ENCODE assay signal across 8 cellular contexts in the genomic region with DNA sequence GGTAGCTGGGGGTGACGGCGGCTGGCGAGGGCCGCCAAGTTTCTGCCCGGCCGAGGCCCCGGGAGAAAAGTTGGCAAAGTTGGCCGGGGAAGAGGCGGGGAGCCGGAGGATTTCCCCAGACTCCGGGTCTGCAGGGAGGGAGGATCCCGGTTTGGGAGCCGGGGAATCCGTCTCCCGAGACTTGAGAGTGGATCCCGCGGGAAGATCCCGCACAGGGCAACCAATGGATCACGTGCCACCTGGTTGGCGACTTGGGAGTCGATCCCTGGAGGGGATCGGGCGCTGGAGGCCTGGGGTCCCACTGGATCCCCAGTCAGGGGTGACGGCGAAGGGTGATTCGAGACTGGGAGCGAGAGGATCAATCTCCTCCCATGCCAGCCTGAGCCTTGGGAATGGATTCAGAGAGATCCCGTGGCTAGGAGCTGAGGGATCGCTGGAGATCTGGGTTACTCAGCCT. TPM values are rescaled to one million over a fixed set of nuclear protein-coding genes. Genes with fewer than 3 reads are reported as not detected.
DNase-seq lines count a peak whose midpoint lies in the region; ATAC-seq and TF ChIP-seq lines count a peak whose summit lies in the region.

No MANE protein-coding gene starts in this region.

- no peaks in the 10 kb centered on the region for H3K9me3 Mint-ChIP-seq in stimulated activated memory B cell treated with anti-CD40 and anti-IgM and Interleukin-4, amounts not matched to agents 10 μg/mL and 1 μg/mL and 100 μg/mL, for 72 hours

- TF ChIP-seq POLR2A in breast epithelium (IDR thresholded peaks at IDR 0.05) = no peak

- DNase-seq in NCI-H345 (lab: John Stamatoyannopoulos, UW) (peak; percentile 36), NCI-H345 treated with DMSO at 0.1 percent for 48 hours (lab: John Stamatoyannopoulos, UW; ENCODE audit: unreplicated experiment) (no peak), NCI-H226 (peak; percentile 51), breast epithelium (ENCODE audit: low spot score in 2 of 2) (peak; percentile 69), islet precursor cell (peak; percentile 85)

- no peaks in the 10 kb centered on the region for H3K9me3 ChIP-seq in breast epithelium

- no peak for ATAC-seq in GM21786 (IDR thresholded peaks at IDR 0.05; ENCODE audit: unreplicated experiment)
- no peak for ATAC-seq in stimulated activated memory B cell treated with anti-CD40 and anti-IgM and Interleukin-4, amounts not matched to agents 10 μg/mL and 1 μg/mL and 100 μg/mL, for 72 hours

- peak overlapping the region; percentile 67 to 84 (median 72) for H3K4me3 ChIP-seq in breast epithelium
- peak overlapping the region; percentile 42 to 83 (median 60) for H3K4me3 ChIP-seq in skin epidermis

- no peak overlapping the region for H3K4me3 Mint-ChIP-seq in stimulated activated memory B cell treated with anti-CD40 and anti-IgM and Interleukin-4, amounts not matched to agents 10 μg/mL and 1 μg/mL and 100 μg/mL, for 72 hours

- H3K36me3 Mint-ChIP-seq in stimulated activated memory B cell treated with anti-CD40 and anti-IgM and Interleukin-4, amounts not matched to agents 10 μg/mL and 1 μg/mL and 100 μg/mL, for 72 hours = no peaks in the 10 kb centered on the region

- TF ChIP-seq CTCF in breast epithelium (IDR thresholded peaks at IDR 0.05) = no peak

- H3K4me1 ChIP-seq in breast epithelium = peaks cover 0 to 3% of the 10 kb centered on the region in 2 donors

- H3K36me3 ChIP-seq in breast epithelium = no peaks in the 10 kb centered on the region

- peaks cover 0 to 2% of the 10 kb centered on the region in 2 donors for H3K27me3 ChIP-seq in breast epithelium

- peaks cover 12% of the 10 kb centered on the region for H3K4me1 Mint-ChIP-seq in stimulated activated memory B cell treated with anti-CD40 and anti-IgM and Interleukin-4, amounts not matched to agents 10 μg/mL and 1 μg/mL and 100 μg/mL, for 72 hours

- peak overlapping the region; percentile 89 to 94 for H3K27ac ChIP-seq in breast epithelium
- peak overlapping the region in 20 of 21 experiments; percentile 42 to 89 (median 77) for H3K27ac ChIP-seq in skin epidermis

- H3K27me3 Mint-ChIP-seq in stimulated activated memory B cell treated with anti-CD40 and anti-IgM and Interleukin-4, amounts not matched to agents 10 μg/mL and 1 μg/mL and 100 μg/mL, for 72 hours = peaks cover 86% of the 10 kb centered on the region

- intact Hi-C loops in breast epithelium (cut with DNase I; ENCODE audit: low total_unique reads) = no loop called here

- no peak overlapping the region for H3K27ac Mint-ChIP-seq in stimulated activated memory B cell treated with anti-CD40 and anti-IgM and Interleukin-4, amounts not matched to agents 10 μg/mL and 1 μg/mL and 100 μg/mL, for 72 hours

RNA-seq across cellular contexts. Expression of gene KIAA1671, which starts 0.3 kb away (rescaled TPM):
- total RNA-seq in breast epithelium = 10 to 100 TPM in 2 of 3 donors, 1 to 10 TPM in 1; 9.8 to 62.8 (median 36.4) TPM

RNA-seq across cellular contexts. Expression of gene LHFPL7, which starts 6.4 kb away (rescaled TPM):
- total RNA-seq in breast epithelium = not detected
